In genomic region chr5:141523991-141524390, GRCh38 we compare ENCODE assay signal across 1 cellular context.
TF ChIP-seq lines count a peak whose summit lies in the region.

No MANE protein-coding gene starts in this region.

TF ChIP-seq in SK-N-SH treated with all-trans-retinoic acid at 6 μM for 48 hours, 23 proteins besides CTCF, POLR2A, EP300 and RAD21 (continued from another document):
- no peak for TF ChIP-seq PATZ1 (CRISPR knock-in tag; IDR thresholded peaks at IDR 0.05; ENCODE audit: borderline replicate concordance)
- no peak for TF ChIP-seq TOX (CRISPR knock-in tag; IDR thresholded peaks at IDR 0.05; ENCODE audit: borderline replicate concordance)
- no peak for TF ChIP-seq SNAI2 (CRISPR knock-in tag; IDR thresholded peaks at IDR 0.05)
- no peak for TF ChIP-seq ZC3H10 (CRISPR knock-in tag; IDR thresholded peaks at IDR 0.05)
- no peak for TF ChIP-seq ESRRG (CRISPR knock-in tag; IDR thresholded peaks at IDR 0.05)
- no peak for TF ChIP-seq ARNTL (CRISPR knock-in tag; IDR thresholded peaks at IDR 0.05; ENCODE audit: borderline replicate concordance, low read depth)
- no peak for TF ChIP-seq ZNF70 (CRISPR knock-in tag; IDR thresholded peaks at IDR 0.05)
- no peak for TF ChIP-seq ISL1 (CRISPR knock-in tag; IDR thresholded peaks at IDR 0.05)
- TF ChIP-seq CSDC2 (CRISPR knock-in tag; IDR thresholded peaks at IDR 0.05): no peak
- TF ChIP-seq, protein P1, sequence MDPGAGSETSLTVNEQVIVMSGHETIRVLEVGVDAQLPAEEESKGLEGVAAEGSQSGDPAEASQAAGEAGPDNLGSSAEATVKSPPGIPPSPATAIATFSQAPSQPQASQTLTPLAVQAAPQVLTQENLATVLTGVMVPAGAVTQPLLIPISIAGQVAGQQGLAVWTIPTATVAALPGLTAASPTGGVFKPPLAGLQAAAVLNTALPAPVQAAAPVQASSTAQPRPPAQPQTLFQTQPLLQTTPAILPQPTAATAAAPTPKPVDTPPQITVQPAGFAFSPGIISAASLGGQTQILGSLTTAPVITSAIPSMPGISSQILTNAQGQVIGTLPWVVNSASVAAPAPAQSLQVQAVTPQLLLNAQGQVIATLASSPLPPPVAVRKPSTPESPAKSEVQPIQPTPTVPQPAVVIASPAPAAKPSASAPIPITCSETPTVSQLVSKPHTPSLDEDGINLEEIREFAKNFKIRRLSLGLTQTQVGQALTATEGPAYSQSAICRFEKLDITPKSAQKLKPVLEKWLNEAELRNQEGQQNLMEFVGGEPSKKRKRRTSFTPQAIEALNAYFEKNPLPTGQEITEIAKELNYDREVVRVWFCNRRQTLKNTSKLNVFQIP (CRISPR knock-in tag; IDR thresholded peaks at IDR 0.05; ENCODE audit: borderline replicate concordance, low read depth): no peak
